In the genomic region with DNA sequence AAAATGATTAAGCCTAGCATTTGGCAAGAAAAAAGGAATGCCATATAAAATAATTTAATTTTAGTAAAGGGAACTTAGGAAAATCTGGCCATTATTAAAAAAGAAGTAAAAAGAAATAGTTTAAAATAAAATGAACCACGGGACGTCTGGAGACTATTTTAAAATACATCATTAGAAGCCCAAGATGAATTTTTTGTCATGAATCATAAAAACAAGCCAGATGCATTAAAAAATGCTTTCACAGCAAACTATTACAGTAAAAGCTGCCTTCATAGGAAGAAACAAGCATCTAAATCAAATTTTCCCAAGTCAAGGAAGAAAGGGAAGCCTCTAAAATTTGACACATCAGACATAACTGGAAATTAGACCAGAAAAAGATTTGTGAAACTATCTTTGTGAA, we compare ENCODE assay signal across 24 cellular contexts.
"Had no signal": no experiment of that assay in that cellular context is flagged by ENCODE, and none has a peak within 500 bp of the region (broad histone marks: within the 10 kb centered on the region; RNA-seq: fewer than 3 reads in every experiment).

No MANE protein-coding gene starts in this region.

- H3K9me3 ChIP-seq: gastrocnemius medialis, left ventricle myocardium inferior, pancreas, psoas muscle, right atrium auricular region, transverse colon had no signal

- H3K36me3 Mint-ChIP-seq: brain, natural killer cell had no signal

- H3K27ac Mint-ChIP-seq: activated CD8-positive, alpha-beta T cell treated with anti-CD3 and anti-CD28 coated beads, Interleukin-2, amount 10 ng/mL, durations not matched to agents 7 days and 5 days; activated naive CD8-positive, alpha-beta T cell treated with anti-CD3 and anti-CD28 coated beads, Interleukin-2, amount 50 U/mL, for 24 hours; activated T-helper 1 cell treated with anti-CD3 and anti-CD28 coated beads, Interleukin-12 subunit alpha, Interleukin-12 subunit beta, Interleukin-2, Interleukin-4 antibody, amounts not matched to agents 30 ng/mL and 10 ng/mL and 1 ng/mL, durations not matched to agents 14 hours and 24 hours and 36 hours; brain; natural killer cell had no signal

- H3K4me1 Mint-ChIP-seq: natural killer cell had no signal

- H3K4me1 ChIP-seq: pancreas, psoas muscle, right atrium auricular region had no signal

- DNase-seq: activated CD4-positive, alpha-beta T cell treated with anti-CD3 and anti-CD28 coated beads for 1 hour; activated CD4-positive, alpha-beta T cell treated with anti-CD3 and anti-CD28 coated beads, Interleukin-2, amount 50 U/mL, for 1 hour; activated CD8-positive, alpha-beta T cell treated with anti-CD3 and anti-CD28 coated beads, Interleukin-2, amount 10 ng/mL, durations not matched to agents 7 days and 5 days; activated gamma-delta T cell; activated naive CD4-positive, alpha-beta T cell treated with anti-CD3 and anti-CD28 coated beads, Interleukin-2, amount 50 U/mL, for 16 hours; activated naive CD8-positive, alpha-beta T cell treated with anti-CD3 and anti-CD28 coated beads, Interleukin-2, amount 50 U/mL, for 24 hours; anterior cingulate cortex; dermis blood vessel endothelial cell; effector CD8-positive, alpha-beta T cell; gastrocnemius medialis; hippocampal formation; kidney glomerular epithelial cell; left ventricle myocardium inferior; midbrain; natural killer cell; pancreas; psoas muscle; stimulated activated CD4-positive, alpha-beta T cell treated with anti-CD3 and anti-CD28 coated beads, Interleukin-4, amount 100 ng/mL, for 4 hours; stimulated activated naive CD8-positive, alpha-beta T cell treated with anti-CD3 and anti-CD28 coated beads, Interleukin-15, Interleukin-2, amounts not matched to agents 100 U/mL and 50 U/mL, for 24 hours; substantia nigra; transverse colon had no signal

- H3K27ac ChIP-seq: gastrocnemius medialis, left ventricle myocardium inferior, pancreas, psoas muscle, right atrium auricular region had no signal

- H3K36me3 ChIP-seq: gastrocnemius medialis, left ventricle myocardium inferior, pancreas, right atrium auricular region, transverse colon had no signal

- ATAC-seq: activated CD8-positive, alpha-beta T cell treated with anti-CD3 and anti-CD28 coated beads, Interleukin-2, amount 10 ng/mL, durations not matched to agents 7 days and 5 days; activated naive CD8-positive, alpha-beta T cell treated with anti-CD3 and anti-CD28 coated beads, Interleukin-2, amount 50 U/mL, for 24 hours; gastrocnemius medialis; natural killer cell; pancreas; psoas muscle; stimulated activated naive CD8-positive, alpha-beta T cell treated with anti-CD3 and anti-CD28 coated beads, Interleukin-15, Interleukin-2, amounts not matched to agents 100 U/mL and 50 U/mL, for 24 hours had no signal

- H3K4me3 Mint-ChIP-seq: activated CD8-positive, alpha-beta T cell treated with anti-CD3 and anti-CD28 coated beads, Interleukin-2, amount 10 ng/mL, durations not matched to agents 7 days and 5 days; activated naive CD8-positive, alpha-beta T cell treated with anti-CD3 and anti-CD28 coated beads, Interleukin-2, amount 50 U/mL, for 24 hours; activated T-helper 1 cell treated with anti-CD3 and anti-CD28 coated beads, Interleukin-12 subunit alpha, Interleukin-12 subunit beta, Interleukin-2, Interleukin-4 antibody, amounts not matched to agents 30 ng/mL and 10 ng/mL and 1 ng/mL, durations not matched to agents 14 hours and 24 hours and 36 hours; brain; natural killer cell had no signal

- H3K9me3 Mint-ChIP-seq: activated T-helper 1 cell treated with anti-CD3 and anti-CD28 coated beads, Interleukin-12 subunit alpha, Interleukin-12 subunit beta, Interleukin-2, Interleukin-4 antibody, amounts not matched to agents 30 ng/mL and 10 ng/mL and 1 ng/mL, durations not matched to agents 14 hours and 24 hours and 36 hours; brain had no signal

- H3K27me3 ChIP-seq: gastrocnemius medialis, pancreas, right atrium auricular region, transverse colon had no signal

- H3K4me3 ChIP-seq: gastrocnemius medialis, left ventricle myocardium inferior, pancreas, psoas muscle, right atrium auricular region, transverse colon had no signal

- H3K27me3 Mint-ChIP-seq: activated naive CD8-positive, alpha-beta T cell treated with anti-CD3 and anti-CD28 coated beads, Interleukin-2, amount 50 U/mL, for 24 hours; brain had no signal
